8 cellular contexts compared by ENCODE assay signal in genomic region chr12:112013601-112014402, GRCh38. TPM values are rescaled to one million over a fixed set of nuclear protein-coding genes. Genes with fewer than 3 reads are reported as not detected.
A peak's percentile ranks its signal among the peaks of the same experiment; 100 is the strongest.
DNase-seq lines count a peak whose midpoint lies in the region; ATAC-seq lines count a peak whose summit lies in the region.

No MANE protein-coding gene starts in this region.

- peak; percentile 26 for ATAC-seq in HG03342 (IDR thresholded peaks at IDR 0.05; ENCODE audit: unreplicated experiment)

- DNase-seq in SKM-1 treated with dmso at 0.1 percent for 144 hours (lab: John Stamatoyannopoulos, UW; ENCODE audit: unreplicated experiment) (peak; percentile 21), SKM-1 (lab: John Stamatoyannopoulos, UW; ENCODE audit: unreplicated experiment) (no peak), NCI-H524 treated with DMSO at 0.1 percent for 48 hours (lab: John Stamatoyannopoulos, UW) (peak; percentile 7), ecto neural progenitor cell (ENCODE audit: low spot score) (peak; percentile 81), lung microvascular endothelial cell (ENCODE audit: low read depth in 2 of 2) (peak; percentile 89 to 90)
- peak; percentile 67 to 71 for DNase-seq in activated CD4-positive, alpha-beta T cell treated with anti-CD3 and anti-CD28 coated beads, Interleukin-2, amount 50 U/mL, for 4 hours
- peak; percentile 37 for DNase-seq in stimulated activated CD8-positive, alpha-beta memory T cell treated with anti-CD3 and anti-CD28 coated beads, Interleukin-12 subunit alpha, Interleukin-12 subunit beta, amount 100 ng/mL, for 1 hour (ENCODE audit: low read depth)

RNA-seq across cellular contexts. Expression of gene ERP29, which starts 0.6 kb away (rescaled TPM):
- total RNA-seq in lung microvascular endothelial cell = 61.5 and 110 TPM in 2 replicates

RNA-seq across cellular contexts. Expression of gene TMEM116, which starts 0.8 kb away (rescaled TPM):
- 2.0 and 3.4 TPM in 2 replicates for total RNA-seq in lung microvascular endothelial cell
